Comparison of ENCODE assay signal across 29 cellular contexts in genomic region chr3:111215481-111215880, GRCh38.
"Had no signal": no experiment of that assay in that cellular context is flagged by ENCODE, and none has a peak within 500 bp of the region (broad histone marks: within the 10 kb centered on the region; RNA-seq: fewer than 3 reads in every experiment).

No MANE protein-coding gene starts in this region.

- DNase-seq: activated CD4-positive, alpha-beta memory T cell treated with anti-CD3 and anti-CD28 coated beads for 36 hours; activated CD4-positive, alpha-beta T cell treated with anti-CD3 and anti-CD28 coated beads for 48 hours; activated CD8-positive, alpha-beta memory T cell treated with anti-CD3 and anti-CD28 coated beads, Interleukin-2, amount 50 U/mL, for 4 hours; activated effector memory CD4-positive, alpha-beta T cell treated with anti-CD3 and anti-CD28 coated beads, Interleukin-2, amount 50 U/mL, for 16 hours; activated naive CD4-positive, alpha-beta T cell treated with anti-CD3 and anti-CD28 coated beads for 36 hours; activated naive CD8-positive, alpha-beta T cell treated with anti-CD3 and anti-CD28 coated beads for 36 hours; activated T-cell treated with anti-CD3 and anti-CD28 coated beads, Interleukin-2, amount 50 U/mL, for 1 hour; adrenal gland; brain microvascular endothelial cell; caudate nucleus; cortex of kidney; effector memory CD8-positive, alpha-beta T cell; hippocampal formation; left cardiac atrium; left ventricle myocardium superior; naive B cell; nephron progenitor cell; ovary; psoas muscle; spleen; stimulated activated naive CD4-positive, alpha-beta T cell; T-helper 17 cell; T1000; transverse colon; WERI-Rb-1 had no signal

- H3K27ac ChIP-seq: adrenal gland, brain microvascular endothelial cell, gastroesophageal sphincter, neutrophil, ovary, psoas muscle, right atrium auricular region, spleen, transverse colon, WERI-Rb-1 had no signal

- H3K36me3 ChIP-seq: adrenal gland, brain microvascular endothelial cell, gastroesophageal sphincter, neutrophil, ovary, right atrium auricular region, spleen, transverse colon, WERI-Rb-1 had no signal

- H3K4me3 ChIP-seq: adrenal gland, gastroesophageal sphincter, ovary, psoas muscle, right atrium auricular region, spleen, transverse colon had no signal

- H3K27me3 ChIP-seq: adrenal gland, brain microvascular endothelial cell, gastroesophageal sphincter, neutrophil, ovary, right atrium auricular region, spleen, transverse colon had no signal

- ATAC-seq: activated CD4-positive, CD25-positive, alpha-beta regulatory T cell treated with anti-CD3 and anti-CD28 coated beads, Interleukin-2, amount 50 U/mL, for 24 hours; effector memory CD8-positive, alpha-beta T cell; gastroesophageal sphincter; left cardiac atrium; left ventricle myocardium superior; psoas muscle; T-helper 17 cell had no signal

- H3K9me3 ChIP-seq: adrenal gland, gastroesophageal sphincter, neutrophil, ovary, psoas muscle, right atrium auricular region, spleen, transverse colon had no signal

- H3K4me1 ChIP-seq: adrenal gland, gastroesophageal sphincter, psoas muscle, right atrium auricular region, spleen, transverse colon had no signal
